Comparison of ENCODE assay signal across 16 cellular contexts in the genomic region with DNA sequence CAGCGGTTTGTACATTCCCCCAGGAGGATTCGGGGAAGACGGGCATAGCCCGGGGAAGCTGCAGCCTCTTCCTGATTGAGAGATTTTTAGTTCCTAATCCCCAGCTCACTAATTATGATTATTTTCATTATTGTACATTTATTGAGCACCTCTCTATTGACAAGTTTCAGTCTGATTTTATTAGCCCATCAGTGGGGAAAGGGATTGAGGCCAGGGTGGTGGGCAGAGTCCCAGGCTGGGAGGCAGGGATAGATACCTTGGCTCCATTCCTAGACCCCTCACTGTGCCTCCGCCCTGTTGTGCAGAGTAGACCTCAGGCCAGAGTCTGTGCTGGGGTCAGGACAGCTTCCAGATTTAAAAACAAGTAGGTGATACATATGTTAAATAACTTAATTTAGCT. TPM values are rescaled to one million over a fixed set of nuclear protein-coding genes. Genes with fewer than 3 reads are reported as not detected.
DNase-seq lines count a peak whose midpoint lies in the region; ATAC-seq lines count a peak whose summit lies in the region.
"Had no signal": no experiment of that assay in that cellular context is flagged by ENCODE, and none has a peak within 500 bp of the region (broad histone marks: within the 10 kb centered on the region; RNA-seq: fewer than 3 reads in every experiment).

No MANE protein-coding gene starts in this region.

- H3K27ac ChIP-seq in temporal lobe (ENCODE audit: low read depth, low read length), result peak overlapping the region; percentile 40
- H3K27ac ChIP-seq: A549 had no signal

- DNase-seq in effector memory CD8-positive, alpha-beta T cell, result no peak
- no peak for DNase-seq in ureter (ENCODE audit: low spot score)
- no peak for DNase-seq in central memory CD4-positive, alpha-beta T cell
- DNase-seq: BE2C; Caco-2; CD8-positive, alpha-beta memory T cell; DND-41; GF-D8; H7; IMR-90 had no signal

- no peaks in the 10 kb centered on the region for H3K9me3 Mint-ChIP-seq in IgD-negative memory B cell
- H3K9me3 Mint-ChIP-seq in activated T-helper 17 cell treated with anti-CD3 and anti-CD28 coated beads, Interleukin-2, amount 50 U/mL, for 72 hours, result no peaks in the 10 kb centered on the region
- no peaks in the 10 kb centered on the region for H3K9me3 Mint-ChIP-seq in effector memory CD8-positive, alpha-beta T cell
- H3K9me3 Mint-ChIP-seq: CD8-positive, alpha-beta memory T cell; GM23338 had no signal

- peak overlapping the region in 2 of 3 donors; percentile 73 to 84 for H3K27ac Mint-ChIP-seq in IgD-negative memory B cell
- H3K27ac Mint-ChIP-seq in activated T-helper 17 cell treated with anti-CD3 and anti-CD28 coated beads, Interleukin-2, amount 50 U/mL, for 72 hours, result peak overlapping the region; percentile 80
- H3K27ac Mint-ChIP-seq in effector memory CD8-positive, alpha-beta T cell, result peak overlapping the region; percentile 76 to 89
- H3K27ac Mint-ChIP-seq: GM23338 had no signal

- no peak for ATAC-seq in activated T-helper 17 cell treated with anti-CD3 and anti-CD28 coated beads, Interleukin-2, amount 50 U/mL, for 72 hours (replicated peaks)
- no peak for ATAC-seq in effector memory CD8-positive, alpha-beta T cell (replicated peaks)
- ATAC-seq in HG02885 (IDR thresholded peaks at IDR 0.05; ENCODE audit: poor library complexity, unreplicated experiment), result no peak
- ATAC-seq: A549, GM23338 had no signal

- peaks cover 0 to 3% (median 0%) of the 10 kb centered on the region in 3 donors for H3K4me1 Mint-ChIP-seq in IgD-negative memory B cell
- H3K4me1 Mint-ChIP-seq in activated T-helper 17 cell treated with anti-CD3 and anti-CD28 coated beads, Interleukin-2, amount 50 U/mL, for 72 hours, result peaks cover 7% of the 10 kb centered on the region
- H3K4me1 Mint-ChIP-seq in effector memory CD8-positive, alpha-beta T cell (ENCODE audit: low read depth in 2 of 2), result peaks cover 6 to 10% of the 10 kb centered on the region in 2 donors
- H3K4me1 Mint-ChIP-seq: GM23338 had no signal

- H3K36me3 Mint-ChIP-seq in IgD-negative memory B cell, result peaks cover 4% of the 10 kb centered on the region
- H3K36me3 Mint-ChIP-seq in activated T-helper 17 cell treated with anti-CD3 and anti-CD28 coated beads, Interleukin-2, amount 50 U/mL, for 72 hours (ENCODE audit: low read depth), result peaks cover 95% of the 10 kb centered on the region
- peaks cover 88% of the 10 kb centered on the region for H3K36me3 Mint-ChIP-seq in effector memory CD8-positive, alpha-beta T cell (ENCODE audit: insufficient read depth)

- H3K4me3 Mint-ChIP-seq in IgD-negative memory B cell, result no peak overlapping the region
- no peak overlapping the region for H3K4me3 Mint-ChIP-seq in activated T-helper 17 cell treated with anti-CD3 and anti-CD28 coated beads, Interleukin-2, amount 50 U/mL, for 72 hours
- H3K4me3 Mint-ChIP-seq in effector memory CD8-positive, alpha-beta T cell, result no peak overlapping the region
- H3K4me3 Mint-ChIP-seq: GM23338 had no signal

- no peaks in the 10 kb centered on the region for H3K27me3 Mint-ChIP-seq in IgD-negative memory B cell
- no peaks in the 10 kb centered on the region for H3K27me3 Mint-ChIP-seq in activated T-helper 17 cell treated with anti-CD3 and anti-CD28 coated beads, Interleukin-2, amount 50 U/mL, for 72 hours
- no peaks in the 10 kb centered on the region for H3K27me3 Mint-ChIP-seq in effector memory CD8-positive, alpha-beta T cell
- H3K27me3 Mint-ChIP-seq: CD8-positive, alpha-beta memory T cell had no signal

RNA-seq across cellular contexts. Expression of a gene that starts 27.2 kb away (rescaled TPM):
- polyA plus RNA-seq in IgD-negative memory B cell, result 26.4 TPM
- 100 to 1,000 TPM in 1 of 2 donors, 10 to 100 TPM in 1; 55.3 to 117 TPM for total RNA-seq in activated T-helper 17 cell treated with anti-CD3 and anti-CD28 coated beads, Interleukin-2, amount 50 U/mL, for 72 hours
- total RNA-seq in temporal lobe (11.3 TPM), ureter (39.3 TPM)

RNA-seq across cellular contexts. Expression of a gene that starts 28.0 kb away (rescaled TPM):
- 29,718 TPM for polyA plus RNA-seq in IgD-negative memory B cell
- 100 to 1,000 TPM; 265 to 629 TPM for total RNA-seq in activated T-helper 17 cell treated with anti-CD3 and anti-CD28 coated beads, Interleukin-2, amount 50 U/mL, for 72 hours
- 2.5 TPM for total RNA-seq in temporal lobe
- total RNA-seq in ureter, result 1,068 TPM
- polyA plus RNA-seq: A549 had no signal

Comparison
In these comparisons a context has a peak if more than half of its experiments do, and no peak if none do; other contexts are left out.
1. RNA of a gene that starts 28.0 kb away (total RNA-seq): 1,068 TPM in ureter (single experiment) and 265 to 629 TPM in activated T-helper 17 cell treated with anti-CD3 and anti-CD28 coated beads, Interleukin-2, amount 50 U/mL, for 72 hours; 2.5 TPM in temporal lobe (single experiment); every median in the first group is over 10 times any median in the second.
2. Peak in every context shown above with its lines, with median percentiles within 50 percentile points of each other: H3K27ac Mint-ChIP-seq.